In the genomic region with DNA sequence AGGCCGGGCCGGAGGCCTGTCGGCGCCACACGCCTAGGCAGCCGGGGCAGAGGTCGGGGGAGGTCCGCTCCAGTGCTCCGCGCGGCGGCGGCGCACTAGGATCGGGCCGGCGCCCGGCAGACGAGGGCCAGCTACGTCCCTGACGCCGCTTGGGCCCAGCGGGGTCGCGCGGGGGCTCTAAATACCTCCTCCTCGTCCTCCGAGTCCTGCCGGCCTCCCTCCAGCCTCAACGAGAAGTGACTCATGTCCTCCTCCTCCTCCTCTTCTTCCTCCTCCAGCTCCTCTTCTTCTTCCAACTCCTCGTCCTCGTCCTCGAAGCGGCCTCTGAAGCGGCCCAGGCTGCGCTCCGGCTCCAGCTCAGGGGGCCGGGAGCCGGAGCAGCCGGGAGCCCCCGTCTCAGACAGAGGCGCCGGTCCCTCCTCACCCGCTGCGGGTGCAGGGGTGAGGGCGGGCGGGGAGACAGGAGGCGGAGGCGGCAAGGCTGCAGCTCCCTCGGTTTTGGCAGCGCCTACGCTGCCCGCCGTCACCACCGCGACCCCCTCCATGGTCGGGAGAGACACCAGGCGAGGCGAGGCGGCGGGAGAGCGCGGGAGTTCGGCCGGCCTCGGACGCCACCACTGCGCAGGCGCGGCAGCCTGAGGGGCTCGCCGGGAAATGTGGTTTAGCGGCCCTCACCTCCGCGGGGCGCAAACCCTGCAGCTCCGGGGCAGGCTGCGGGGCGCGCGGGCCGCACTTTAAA, we compare ENCODE assay signal across 8 cellular contexts. TPM values are rescaled to one million over a fixed set of nuclear protein-coding genes. Genes with fewer than 3 reads are reported as not detected.
DNase-seq lines count a peak whose midpoint lies in the region; ATAC-seq and TF ChIP-seq lines count a peak whose summit lies in the region.

A gene with protein sequence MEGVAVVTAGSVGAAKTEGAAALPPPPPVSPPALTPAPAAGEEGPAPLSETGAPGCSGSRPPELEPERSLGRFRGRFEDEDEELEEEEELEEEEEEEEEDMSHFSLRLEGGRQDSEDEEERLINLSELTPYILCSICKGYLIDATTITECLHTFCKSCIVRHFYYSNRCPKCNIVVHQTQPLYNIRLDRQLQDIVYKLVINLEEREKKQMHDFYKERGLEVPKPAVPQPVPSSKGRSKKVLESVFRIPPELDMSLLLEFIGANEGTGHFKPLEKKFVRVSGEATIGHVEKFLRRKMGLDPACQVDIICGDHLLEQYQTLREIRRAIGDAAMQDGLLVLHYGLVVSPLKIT (minus strand): TSS at position 619 of the 739 bp plus-strand sequence. CDS start 74 bp downstream, at position 545.

- H3K27me3 ChIP-seq in mucosa of rectum (ENCODE audit: control insufficient read depth in 2 of 2, insufficient read depth in 2 of 2, low read length in 2 of 2), result no peaks in the 10 kb centered on the region

- H3K4me3 ChIP-seq in mucosa of rectum (ENCODE audit: low read length in 2 of 2), result peak within 1 kb of the TSS; percentile 71 to 82

- H3K36me3 ChIP-seq in mucosa of rectum (ENCODE audit: control insufficient read depth in 2 of 2, insufficient read depth in 2 of 2, low read length in 2 of 2), result peaks cover 9 to 10% of the 10 kb centered on the region in 2 donors

- peak; percentile 87 for ATAC-seq in GM19463 (IDR thresholded peaks at IDR 0.05; ENCODE audit: unreplicated experiment)

- H3K27ac ChIP-seq in mucosa of rectum (ENCODE audit: low read depth in 2 of 2, low read length in 2 of 2), result peak within 1 kb of the TSS; percentile 42 to 75

- DNase-seq in COR-L47 (lab: John Stamatoyannopoulos, UW) (peak; percentile 69), HT1080 (ENCODE audit: low read depth) (peak; percentile 81), OCI-M1 (lab: John Stamatoyannopoulos, UW) (peak; percentile 93), erythroblast (lab: John Stamatoyannopoulos, UW) (peak; percentile 87 to 89)
- DNase-seq in activated T-cell treated with anti-CD3 and anti-CD28 coated beads, Interleukin-2, amount 50 U/mL, for 1 hour, result peak; percentile 77
- peak; percentile 6 to 29 for DNase-seq in stimulated activated CD8-positive, alpha-beta memory T cell treated with anti-CD3 and anti-CD28 coated beads, Interleukin-4, amount 100 ng/mL, for 4 hours (ENCODE audit: low read depth in 2 of 2, low spot score in 1 of 2)

- peak within 1 kb of the TSS; percentile 71 to 74 for H3K9ac ChIP-seq in mucosa of rectum (ENCODE audit: low read depth in 1 of 2, low read length in 2 of 2)

- peak; percentile 28 for TF ChIP-seq POLR2A in erythroblast (IDR thresholded peaks at IDR 0.05; ENCODE audit: low read length)

- no peaks in the 10 kb centered on the region for H3K9me3 ChIP-seq in mucosa of rectum (ENCODE audit: control insufficient read depth in 2 of 2, low read length in 2 of 2)

- peaks cover 3% of the 10 kb centered on the region in 2 donors for H3K4me1 ChIP-seq in mucosa of rectum (ENCODE audit: control insufficient read depth in 2 of 2, insufficient read depth in 2 of 2, low read length in 2 of 2)

RNA-seq across cellular contexts. Expression of the gene that starts here (rescaled TPM):
- 16.6 and 17.5 TPM in 2 replicates for total RNA-seq in HT1080 (2014; rRNA removed; shearing (Covaris generic))
- 15.6 and 17.4 TPM in 2 replicates for polyA plus RNA-seq in HT1080 (2015; cell fraction: cytosol; rRNA removed)
- 8.7 and 11.9 TPM in 2 replicates for polyA plus RNA-seq in HT1080 (2015; cell fraction: nucleus; rRNA removed)

Comparison
In these comparisons a context has a peak if more than half of its experiments do, and no peak if none do; other contexts are left out.
1. Peak in every context shown above with its lines: DNase-seq, ATAC-seq, H3K4me3 ChIP-seq and H3K27ac ChIP-seq.
2. DNase-seq: peak in every context shown above with its lines; median percentile 93 in OCI-M1; 88 in erythroblast; 81 in HT1080; 77 in activated T-cell treated with anti-CD3 and anti-CD28 coated beads, Interleukin-2, amount 50 U/mL, for 1 hour; 69 in COR-L47; 18 in stimulated activated CD8-positive, alpha-beta memory T cell treated with anti-CD3 and anti-CD28 coated beads, Interleukin-4, amount 100 ng/mL, for 4 hours.